ENCODE assay signal across 1 cellular context in the genomic region with DNA sequence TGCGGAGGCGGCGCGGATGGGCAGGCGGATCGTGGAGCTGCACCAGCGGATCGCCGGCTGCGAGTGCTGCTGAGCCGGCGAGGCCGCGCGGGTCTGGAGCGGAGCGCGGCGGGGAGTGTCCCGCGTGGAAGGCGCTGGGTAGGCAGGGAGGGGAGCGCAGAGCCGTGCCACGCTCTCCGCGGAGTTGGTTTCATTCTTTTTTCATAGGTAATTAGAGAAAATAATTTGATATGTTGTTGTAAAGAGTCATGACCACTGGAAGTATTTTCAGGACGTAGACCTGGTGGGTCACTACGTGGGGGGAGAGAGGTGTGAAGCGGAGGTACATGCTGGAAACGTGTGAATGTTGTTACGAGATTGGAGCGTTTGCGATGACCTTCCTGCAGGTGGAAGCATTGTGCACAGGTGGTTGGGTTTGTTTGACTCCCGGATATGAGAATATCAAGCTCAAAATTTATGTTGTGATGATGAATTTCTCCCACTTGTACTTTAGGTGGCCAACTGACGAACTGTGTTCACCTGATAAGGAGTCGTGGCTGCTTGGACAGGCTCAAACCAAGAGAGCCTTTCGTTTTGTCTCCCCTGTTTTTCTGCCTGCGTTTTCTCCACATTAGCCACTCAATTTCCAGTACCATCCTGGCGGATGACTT.
TF ChIP-seq lines count a peak whose summit lies in the region.

No MANE protein-coding gene starts in this region.

TF ChIP-seq in K562, 482 proteins besides CTCF, POLR2A, EP300 and RAD21 (continued from another document and continues in another):
- TF ChIP-seq ZBTB40 (IDR thresholded peaks at IDR 0.05) = peak; percentile 41
- no peak for TF ChIP-seq ZBTB40 (CRISPR knock-in tag; IDR thresholded peaks at IDR 0.05)
- peak; percentile 74 for TF ChIP-seq SMARCA4 (IDR thresholded peaks at IDR 0.05)
- 0 out of 2 replicates have a peak, but pooled peaks have one; percentile 33 for TF ChIP-seq FOXP1 (CRISPR knock-in tag; IDR thresholded peaks at IDR 0.05)
- no peak for TF ChIP-seq NCOA2 (IDR thresholded peaks at IDR 0.05; ENCODE audit: partially characterized antibody in 2 of 2)
- no peak for TF ChIP-seq CSDE1 (IDR thresholded peaks at IDR 0.05)
- no peak for TF ChIP-seq KDM5B (IDR thresholded peaks at IDR 0.05; ENCODE audit: insufficient replicate concordance, low read depth, low read length)
- no peak for TF ChIP-seq THAP12 (CRISPR knock-in tag; IDR thresholded peaks at IDR 0.05)
- TF ChIP-seq SAFB (IDR thresholded peaks at IDR 0.05; ENCODE audit: borderline replicate concordance, low read depth, low read length) = peak; percentile 83
- TF ChIP-seq ETV1 (tag; conservative IDR thresholded peaks at IDR 0.05; ENCODE audit: low read depth) = peak; percentile 79
- peak; percentile 85 for TF ChIP-seq ZEB2 (IDR thresholded peaks at IDR 0.05)
- TF ChIP-seq MGA (IDR thresholded peaks at IDR 0.05) = peak; percentile 88
- TF ChIP-seq, protein P1, sequence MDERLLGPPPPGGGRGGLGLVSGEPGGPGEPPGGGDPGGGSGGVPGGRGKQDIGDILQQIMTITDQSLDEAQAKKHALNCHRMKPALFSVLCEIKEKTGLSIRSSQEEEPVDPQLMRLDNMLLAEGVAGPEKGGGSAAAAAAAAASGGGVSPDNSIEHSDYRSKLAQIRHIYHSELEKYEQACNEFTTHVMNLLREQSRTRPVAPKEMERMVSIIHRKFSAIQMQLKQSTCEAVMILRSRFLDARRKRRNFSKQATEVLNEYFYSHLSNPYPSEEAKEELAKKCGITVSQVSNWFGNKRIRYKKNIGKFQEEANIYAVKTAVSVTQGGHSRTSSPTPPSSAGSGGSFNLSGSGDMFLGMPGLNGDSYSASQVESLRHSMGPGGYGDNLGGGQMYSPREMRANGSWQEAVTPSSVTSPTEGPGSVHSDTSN (CRISPR knock-in tag; IDR thresholded peaks at IDR 0.05; ENCODE audit: low read depth) = no peak
- TF ChIP-seq, protein P1 (tag; conservative IDR thresholded peaks at IDR 0.05; ENCODE audit: low read depth) = peak; percentile 83
- 0 out of 2 replicates have a peak, but pooled peaks have one; percentile 24 for TF ChIP-seq SMC3 (conservative IDR thresholded peaks at IDR 0.05; ENCODE audit: insufficient read depth, low read depth, low read length)
